19 cellular contexts compared by ENCODE assay signal in the genomic region with DNA sequence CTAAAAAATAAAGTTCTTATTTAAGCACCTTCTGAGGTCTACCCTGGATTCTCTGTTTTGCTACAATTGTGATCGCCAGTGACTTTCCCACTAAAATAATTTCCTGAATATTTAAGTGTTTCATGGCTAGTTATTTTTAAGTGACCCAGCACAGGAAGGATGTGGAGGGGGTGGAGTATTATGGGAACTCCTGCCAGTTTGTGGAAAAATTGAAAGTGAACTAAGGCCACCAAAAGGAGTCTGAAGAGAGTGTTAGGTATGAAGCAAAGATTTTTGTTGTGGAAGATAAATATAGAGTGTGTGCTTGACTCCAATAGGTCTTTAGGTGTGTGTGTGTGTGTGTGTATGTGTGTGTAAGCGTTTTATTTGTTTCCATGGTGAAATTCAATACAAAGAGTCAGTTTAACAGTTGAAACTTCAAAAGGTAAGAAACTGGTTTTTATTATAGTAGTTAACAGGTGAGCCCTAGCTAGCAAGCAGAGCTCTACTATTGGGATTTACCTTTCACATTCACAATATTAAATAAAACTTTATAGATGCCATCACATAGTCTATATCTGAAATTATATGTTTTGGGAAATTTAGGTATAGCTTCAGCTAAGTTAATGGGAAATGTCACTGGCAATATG. TPM values are rescaled to one million over a fixed set of nuclear protein-coding genes. Genes with fewer than 3 reads are reported as not detected.
DNase-seq lines count a peak whose midpoint lies in the region; ATAC-seq lines count a peak whose summit lies in the region.
"Had no signal": no experiment of that assay in that cellular context is flagged by ENCODE, and none has a peak within 500 bp of the region (broad histone marks: within the 10 kb centered on the region; RNA-seq: fewer than 3 reads in every experiment).

No MANE protein-coding gene starts in this region.

- no peaks in the 10 kb centered on the region for H3K9me3 ChIP-seq in right cardiac atrium (ENCODE audit: control insufficient read depth, low read length)
- H3K9me3 ChIP-seq: prostate gland, transverse colon had no signal

- H3K4me3 Mint-ChIP-seq in activated CD4-positive, alpha-beta T cell treated with anti-CD3 and anti-CD28 coated beads for 36 hours = no peak overlapping the region
- H3K4me3 Mint-ChIP-seq in activated naive CD8-positive, alpha-beta T cell = no peak overlapping the region
- H3K4me3 Mint-ChIP-seq: activated T-helper 1 cell treated with anti-CD3 and anti-CD28 coated beads, Interleukin-12 subunit alpha, Interleukin-12 subunit beta, Interleukin-2, Interleukin-4 antibody, amounts not matched to agents 30 ng/mL and 10 ng/mL and 1 ng/mL, durations not matched to agents 14 hours and 24 hours and 36 hours had no signal

- H3K27me3 ChIP-seq in right cardiac atrium (ENCODE audit: control insufficient read depth, insufficient read depth) = no peaks in the 10 kb centered on the region
- H3K27me3 ChIP-seq: brain microvascular endothelial cell, transverse colon had no signal

- CTCF ChIA-PET in activated CD4-positive, alpha-beta T cell treated with anti-CD3 and anti-CD28 coated beads for 36 hours (lab: Charles Lee) = interaction anchor here (1.1 to 2.3 kb wide), 2 partner anchors 11 to 122 kb away, joined by 4 to 13 read pairs; no protein-coding TSS in a partner anchor

- H3K27me3 Mint-ChIP-seq in activated CD4-positive, alpha-beta T cell treated with anti-CD3 and anti-CD28 coated beads for 36 hours = no peaks in the 10 kb centered on the region
- no peaks in the 10 kb centered on the region for H3K27me3 Mint-ChIP-seq in activated naive CD8-positive, alpha-beta T cell

- peak overlapping the region; percentile 18 for H3K4me3 ChIP-seq in right cardiac atrium (ENCODE audit: low read length)
- H3K4me3 ChIP-seq: prostate gland, transverse colon had no signal

- no peak for DNase-seq in activated CD4-positive, alpha-beta T cell treated with anti-CD3 and anti-CD28 coated beads for 36 hours
- no peak for DNase-seq in activated CD4-positive, alpha-beta T cell treated with anti-CD3 and anti-CD28 coated beads for 4 hours
- no peak for DNase-seq in right cardiac atrium
- no peak for DNase-seq in stimulated activated naive CD8-positive, alpha-beta T cell treated with anti-CD3 and anti-CD28 coated beads, Interleukin-15, Interleukin-2, amounts not matched to agents 100 U/mL and 50 U/mL, for 24 hours
- DNase-seq in hypothalamus (lab: John Stamatoyannopoulos, UW) = no peak
- DNase-seq in HUDEP-2 (lab: John Stamatoyannopoulos, UW; ENCODE audit: unreplicated experiment in 76 of 76) = no peak
- DNase-seq: activated CD4-positive, alpha-beta T cell treated with anti-CD3 and anti-CD28 coated beads for 1 hour; brain microvascular endothelial cell; effector memory CD4-positive, alpha-beta T cell; foreskin fibroblast; MM.1S; NCI-H2107; NCI-H69; T-helper 1 cell; transverse colon had no signal

- H3K4me1 Mint-ChIP-seq in activated CD4-positive, alpha-beta T cell treated with anti-CD3 and anti-CD28 coated beads for 36 hours = peaks cover 51% of the 10 kb centered on the region
- peaks cover 74% of the 10 kb centered on the region for H3K4me1 Mint-ChIP-seq in activated naive CD8-positive, alpha-beta T cell (ENCODE audit: low read depth)

- intact Hi-C loops in activated CD4-positive, alpha-beta T cell treated with anti-CD3 and anti-CD28 coated beads for 36 hours (cut with DNase I, micrococcal nuclease) = no loop called here
- intact Hi-C loops in right cardiac atrium (cut with DNase I) = no loop called here

- POLR2A ChIA-PET in activated CD4-positive, alpha-beta T cell treated with anti-CD3 and anti-CD28 coated beads for 36 hours (lab: Charles Lee) = no interaction called here

- H3K27ac ChIP-seq in right cardiac atrium (ENCODE audit: low read length) = no peak overlapping the region
- H3K27ac ChIP-seq: brain microvascular endothelial cell, prostate gland, transverse colon had no signal

- H3K9me3 Mint-ChIP-seq in activated CD4-positive, alpha-beta T cell treated with anti-CD3 and anti-CD28 coated beads for 36 hours (ENCODE audit: low read depth) = no peaks in the 10 kb centered on the region
- H3K9me3 Mint-ChIP-seq in activated naive CD8-positive, alpha-beta T cell (ENCODE audit: low read depth) = peaks cover 3% of the 10 kb centered on the region
- H3K9me3 Mint-ChIP-seq: activated T-helper 1 cell treated with anti-CD3 and anti-CD28 coated beads, Interleukin-12 subunit alpha, Interleukin-12 subunit beta, Interleukin-2, Interleukin-4 antibody, amounts not matched to agents 30 ng/mL and 10 ng/mL and 1 ng/mL, durations not matched to agents 14 hours and 24 hours and 36 hours had no signal

- H3K36me3 Mint-ChIP-seq in activated CD4-positive, alpha-beta T cell treated with anti-CD3 and anti-CD28 coated beads for 36 hours (ENCODE audit: low read depth) = no peaks in the 10 kb centered on the region
- peaks cover 4% of the 10 kb centered on the region for H3K36me3 Mint-ChIP-seq in activated naive CD8-positive, alpha-beta T cell

- H3K27ac Mint-ChIP-seq in activated CD4-positive, alpha-beta T cell treated with anti-CD3 and anti-CD28 coated beads for 36 hours = peak overlapping the region; percentile 69
- H3K27ac Mint-ChIP-seq in activated naive CD8-positive, alpha-beta T cell = peak overlapping the region; percentile 67
- H3K27ac Mint-ChIP-seq: activated T-helper 1 cell treated with anti-CD3 and anti-CD28 coated beads, Interleukin-12 subunit alpha, Interleukin-12 subunit beta, Interleukin-2, Interleukin-4 antibody, amounts not matched to agents 30 ng/mL and 10 ng/mL and 1 ng/mL, durations not matched to agents 14 hours and 24 hours and 36 hours had no signal

- WGBS in right cardiac atrium = 54% methylated on average over 2 of the region's 2 CpGs

- ATAC-seq in activated CD4-positive, alpha-beta T cell treated with anti-CD3 and anti-CD28 coated beads for 36 hours = no peak
- ATAC-seq in right cardiac atrium = peak; percentile 77 to 96
- peak; percentile 16 for ATAC-seq in stimulated activated naive CD8-positive, alpha-beta T cell treated with anti-CD3 and anti-CD28 coated beads, Interleukin-15, Interleukin-2, amounts not matched to agents 100 U/mL and 50 U/mL, for 24 hours
- no peak for ATAC-seq in GM18868 (IDR thresholded peaks at IDR 0.05; ENCODE audit: unreplicated experiment)

- H3K4me1 ChIP-seq in right cardiac atrium (ENCODE audit: control insufficient read depth, insufficient read depth, low read length) = peaks cover 2% of the 10 kb centered on the region
- H3K4me1 ChIP-seq: prostate gland, transverse colon had no signal

RNA-seq across cellular contexts. Expression of a gene that starts 25.6 kb away (rescaled TPM):
- total RNA-seq in activated CD4-positive, alpha-beta T cell treated with anti-CD3 and anti-CD28 coated beads for 36 hours = 10 to 100 TPM in 1 of 2 experiments, 1 to 10 TPM in 1; 8.2 to 14.2 TPM
- total RNA-seq in right cardiac atrium = 1 to 10 TPM; 3.0 to 5.0 (median 4.3) TPM
- 2.7 TPM for polyA plus RNA-seq in right cardiac atrium

Comparison
In these comparisons a context has a peak if more than half of its experiments do, and no peak if none do; other contexts are left out.
1. ATAC-seq: peak in right cardiac atrium (2 of 2) and stimulated activated naive CD8-positive, alpha-beta T cell treated with anti-CD3 and anti-CD28 coated beads, Interleukin-15, Interleukin-2, amounts not matched to agents 100 U/mL and 50 U/mL, for 24 hours (single experiment); none in activated CD4-positive, alpha-beta T cell treated with anti-CD3 and anti-CD28 coated beads for 36 hours (single experiment) and GM18868 (single experiment).